9 cellular contexts compared by ENCODE assay signal in genomic region chr1:227428803-227429202, GRCh38.
A peak's percentile ranks its signal among the peaks of the same experiment; 100 is the strongest.
DNase-seq lines count a peak whose midpoint lies in the region; ATAC-seq and TF ChIP-seq lines count a peak whose summit lies in the region.
"Had no signal": no experiment of that assay in that cellular context is flagged by ENCODE, and none has a peak within 500 bp of the region (broad histone marks: within the 10 kb centered on the region; RNA-seq: fewer than 3 reads in every experiment).

No MANE protein-coding gene starts in this region.

- 1% methylated on average over 4 of the region's 4 CpGs for WGBS in mesenchymal stem cell

- no peaks in the 10 kb centered on the region for H3K27me3 Mint-ChIP-seq in chondrocyte (ENCODE audit: low read depth)
- H3K27me3 Mint-ChIP-seq in CD8-positive, alpha-beta T cell (ENCODE audit: low read depth), result peaks cover 9% of the 10 kb centered on the region

- H3K36me3 ChIP-seq in mesenchymal stem cell (ENCODE audit: control insufficient read depth in 1 of 2, insufficient read depth in 2 of 2, low read depth in 1 of 2, low read length in 2 of 2) (no peaks in the 10 kb centered on the region), uterus (no peaks in the 10 kb centered on the region)
- no peaks in the 10 kb centered on the region for H3K36me3 ChIP-seq in CD8-positive, alpha-beta T cell (ENCODE audit: insufficient read depth, low read length)

- intact Hi-C loops in uterus (cut with DNase I; ENCODE audit: low total_unique reads), result no loop called here
- intact Hi-C loops in CD8-positive, alpha-beta T cell (cut with DNase I, micrococcal nuclease), result no loop called here

- no peak overlapping the region for H3K4me2 ChIP-seq in mesenchymal stem cell (ENCODE audit: low read length, poor library complexity, severe bottlenecking)

- peak overlapping the region; percentile 19 for H3K27ac ChIP-seq in mesenchymal stem cell (ENCODE audit: low read length, poor library complexity, severe bottlenecking)
- H3K27ac ChIP-seq in uterus, result peak overlapping the region; percentile 5 to 38
- no peak overlapping the region for H3K27ac ChIP-seq in CD8-positive, alpha-beta T cell (ENCODE audit: low read depth, low read length)

- H3K9me3 ChIP-seq in mesenchymal stem cell (ENCODE audit: control insufficient read depth, low read length) (no peaks in the 10 kb centered on the region), uterus (no peaks in the 10 kb centered on the region)
- H3K9me3 ChIP-seq in CD8-positive, alpha-beta T cell (ENCODE audit: low read length), result no peaks in the 10 kb centered on the region

- H3K4me1 ChIP-seq in mesenchymal stem cell (ENCODE audit: control insufficient read depth, insufficient read depth, low read depth, low read length), result peaks cover 17% of the 10 kb centered on the region
- peaks cover 0 to 3% of the 10 kb centered on the region in 2 donors for H3K4me1 ChIP-seq in uterus
- H3K4me1 ChIP-seq in CD8-positive, alpha-beta T cell (ENCODE audit: insufficient read depth, low read length), result no peaks in the 10 kb centered on the region

- CTCF ChIA-PET in CD8-positive, alpha-beta T cell (lab: Charles Lee), result no interaction called here

- peak; percentile 45 for DNase-seq in SIG-M5 treated with dmso at 0.1 percent for 504 hours (lab: John Stamatoyannopoulos, UW; ENCODE audit: unreplicated experiment)
- DNase-seq in SIG-M5 (lab: John Stamatoyannopoulos, UW), result no peak
- DNase-seq in chondrocyte (ENCODE audit: low spot score), result no peak
- peak; percentile 88 for DNase-seq in mesenchymal stem cell
- peak in 1 of 2 donors; percentile 44 for DNase-seq in uterus
- no peak for DNase-seq in CD8-positive, alpha-beta T cell
- no peak for DNase-seq in NAMALWA (ENCODE audit: low spot score)
- DNase-seq: naive thymus-derived CD4-positive, alpha-beta T cell had no signal

- no peak for TF ChIP-seq POLR2A in uterus (IDR thresholded peaks at IDR 0.05)

- H3K79me1 ChIP-seq in mesenchymal stem cell (replicated peaks; ENCODE audit: low read length, poor library complexity, severe bottlenecking), result no peaks in the 10 kb centered on the region

- H4K8ac ChIP-seq in mesenchymal stem cell (ENCODE audit: low read length), result peak overlapping the region; percentile 62

- H4K91ac ChIP-seq in mesenchymal stem cell (ENCODE audit: low read length), result peak overlapping the region; percentile 57

- POLR2A ChIA-PET in CD8-positive, alpha-beta T cell (lab: Charles Lee), result no interaction called here

- ATAC-seq in CD8-positive, alpha-beta T cell, result no peak
- no peak for ATAC-seq in GM21737 (IDR thresholded peaks at IDR 0.05; ENCODE audit: unreplicated experiment)
- ATAC-seq: naive thymus-derived CD4-positive, alpha-beta T cell had no signal

- TF ChIP-seq CTCF in chondrocyte (IDR thresholded peaks at IDR 0.05) (no peak), uterus (IDR thresholded peaks at IDR 0.05) (no peak)
- no peak for TF ChIP-seq CTCF in CD8-positive, alpha-beta T cell (IDR thresholded peaks at IDR 0.05)

- H2AK5ac ChIP-seq in mesenchymal stem cell (ENCODE audit: low read length, severe bottlenecking), result peak overlapping the region; percentile 23

- H3K27ac Mint-ChIP-seq in chondrocyte (ENCODE audit: unreplicated experiment), result peak overlapping the region; percentile 84
- H3K27ac Mint-ChIP-seq in CD8-positive, alpha-beta T cell, result no peak overlapping the region
- H3K27ac Mint-ChIP-seq: naive thymus-derived CD4-positive, alpha-beta T cell had no signal

- peak overlapping the region; percentile 54 to 81 for H2BK12ac ChIP-seq in mesenchymal stem cell (ENCODE audit: low read length in 2 of 2)

- peak overlapping the region; percentile 65 for H2BK15ac ChIP-seq in mesenchymal stem cell (ENCODE audit: low read depth, poor library complexity, severe bottlenecking)

- peak overlapping the region; percentile 24 to 34 for H3K4ac ChIP-seq in mesenchymal stem cell (ENCODE audit: low read depth in 1 of 2, low read length in 2 of 2)

- no peak overlapping the region for H3K9ac ChIP-seq in mesenchymal stem cell (ENCODE audit: low read length)

- peaks cover 62% of the 10 kb centered on the region for H3K4me1 Mint-ChIP-seq in chondrocyte (ENCODE audit: low read depth)
- no peaks in the 10 kb centered on the region for H3K4me1 Mint-ChIP-seq in CD8-positive, alpha-beta T cell (ENCODE audit: low read depth)
- H3K4me1 Mint-ChIP-seq: naive thymus-derived CD4-positive, alpha-beta T cell had no signal

- H3K14ac ChIP-seq in mesenchymal stem cell (ENCODE audit: low read length in 2 of 2), result no peak overlapping the region

- no peak overlapping the region for H3K23ac ChIP-seq in mesenchymal stem cell (ENCODE audit: low read length in 2 of 2)

- no peaks in the 10 kb centered on the region for H3K36me3 Mint-ChIP-seq in chondrocyte (ENCODE audit: low read depth)
- H3K36me3 Mint-ChIP-seq in CD8-positive, alpha-beta T cell, result no peaks in the 10 kb centered on the region
- H3K36me3 Mint-ChIP-seq: naive thymus-derived CD4-positive, alpha-beta T cell had no signal

- H3K4me3 Mint-ChIP-seq in chondrocyte (ENCODE audit: unreplicated experiment), result peak overlapping the region; percentile 42
- H3K4me3 Mint-ChIP-seq in CD8-positive, alpha-beta T cell, result no peak overlapping the region
- H3K4me3 Mint-ChIP-seq: naive thymus-derived CD4-positive, alpha-beta T cell had no signal

- H3K4me3 ChIP-seq in mesenchymal stem cell (ENCODE audit: insufficient read depth in 1 of 2, low read depth in 1 of 2, low read length in 2 of 2) (no peak overlapping the region), uterus (no peak overlapping the region)
- H3K4me3 ChIP-seq in CD8-positive, alpha-beta T cell (ENCODE audit: low read depth, low read length), result no peak overlapping the region

- peak overlapping the region; percentile 37 to 73 for H3K18ac ChIP-seq in mesenchymal stem cell (ENCODE audit: low read depth in 1 of 2, low read length in 2 of 2)

- H2BK5ac ChIP-seq in mesenchymal stem cell (ENCODE audit: low read depth, low read length, poor library complexity, severe bottlenecking), result no peak overlapping the region

- no peak overlapping the region for H2AFZ ChIP-seq in mesenchymal stem cell (ENCODE audit: low read depth, low read length)

- H2BK120ac ChIP-seq in mesenchymal stem cell (ENCODE audit: low read depth, low read length), result no peak overlapping the region

- H3K9me3 Mint-ChIP-seq in chondrocyte (ENCODE audit: low read depth), result peaks cover 3% of the 10 kb centered on the region
- no peaks in the 10 kb centered on the region for H3K9me3 Mint-ChIP-seq in CD8-positive, alpha-beta T cell
- H3K9me3 Mint-ChIP-seq: naive thymus-derived CD4-positive, alpha-beta T cell had no signal

- no peaks in the 10 kb centered on the region for H3K27me3 ChIP-seq in mesenchymal stem cell (ENCODE audit: control insufficient read depth in 1 of 2, insufficient read depth in 1 of 2, low read length in 2 of 2)
- no peaks in the 10 kb centered on the region for H3K27me3 ChIP-seq in uterus
- H3K27me3 ChIP-seq in CD8-positive, alpha-beta T cell (ENCODE audit: insufficient read depth, low read length), result no peaks in the 10 kb centered on the region

Comparison
In these comparisons a context has a peak if more than half of its experiments do, and no peak if none do; other contexts are left out.
1. DNase-seq: peak in SIG-M5 treated with dmso at 0.1 percent for 504 hours (single experiment) and mesenchymal stem cell (single experiment); none in SIG-M5 (single experiment), chondrocyte (single experiment), CD8-positive, alpha-beta T cell (0 of 7) and NAMALWA (single experiment).